In genomic region chr11:7175007-7175406, GRCh38 we compare ENCODE assay signal across 24 cellular contexts.
"Had no signal": no experiment of that assay in that cellular context is flagged by ENCODE, and none has a peak within 500 bp of the region (broad histone marks: within the 10 kb centered on the region; RNA-seq: fewer than 3 reads in every experiment).

No MANE protein-coding gene starts in this region.

- H3K9me3 ChIP-seq: stomach, suprapubic skin, testis, thoracic aorta, thyroid gland, tibial artery, tibial nerve, transverse colon, upper lobe of left lung, upper lobe of right lung, uterus, vagina had no signal

- H3K4me1 ChIP-seq: stomach, suprapubic skin, testis, thyroid gland, tibial artery, tibial nerve, transverse colon, upper lobe of left lung, upper lobe of right lung, uterus, vagina had no signal

- H3K27ac ChIP-seq: stomach, suprapubic skin, testis, thoracic aorta, thyroid gland, tibial artery, tibial nerve, transverse colon, upper lobe of left lung, upper lobe of right lung, uterus, vagina had no signal

- DNase-seq: stimulated activated CD4-positive, alpha-beta T cell treated with anti-CD3 and anti-CD28 coated beads, Interleukin-2, amount 100 ng/mL, for 48 hours; stimulated activated CD4-positive, alpha-beta T cell treated with anti-CD3 and anti-CD28 coated beads, Interleukin-4, amount 100 ng/mL, for 1 hour; stimulated activated CD4-positive, alpha-beta T cell treated with anti-CD3 and anti-CD28 coated beads, Interleukin-4, amount 100 ng/mL, for 24 hours; stimulated activated CD4-positive, alpha-beta T cell treated with anti-CD3 and anti-CD28 coated beads, Interleukin-4, amount 100 ng/mL, for 4 hours; stimulated activated CD8-positive, alpha-beta memory T cell treated with anti-CD3 and anti-CD28 coated beads, Interleukin-4, amount 100 ng/mL, for 48 hours; stimulated activated naive B cell treated with anti-CD40 and anti-IgM and Interleukin-4, amounts not matched to agents 10 μg/mL and 1 μg/mL and 100 μg/mL, for 72 hours; stimulated activated naive CD4-positive, alpha-beta T cell; stimulated activated naive CD4-positive, alpha-beta T cell treated with Interleukin-2 at 50 U/mL for 16 hours; stimulated activated naive CD8-positive, alpha-beta T cell treated with anti-CD3 and anti-CD28 coated beads, Interleukin-15, amount 100 ng/mL, for 72 hours; stimulated activated naive CD8-positive, alpha-beta T cell treated with anti-CD3 and anti-CD28 coated beads, Interleukin-15, Interleukin-2, amounts not matched to agents 100 U/mL and 50 U/mL, for 24 hours; stomach; substantia nigra; testis; thyroid gland; tibial artery; transverse colon; trophoblast cell; upper lobe of right lung; uterus had no signal

- H3K36me3 ChIP-seq: stomach, suprapubic skin, thoracic aorta, thyroid gland, tibial artery, tibial nerve, transverse colon, upper lobe of left lung, upper lobe of right lung, uterus, vagina had no signal

- H3K4me3 ChIP-seq: stomach, suprapubic skin, testis, thoracic aorta, thyroid gland, tibial artery, tibial nerve, transverse colon, upper lobe of left lung, upper lobe of right lung, uterus, vagina had no signal
